30 cellular contexts compared by ENCODE assay signal in the genomic region with DNA sequence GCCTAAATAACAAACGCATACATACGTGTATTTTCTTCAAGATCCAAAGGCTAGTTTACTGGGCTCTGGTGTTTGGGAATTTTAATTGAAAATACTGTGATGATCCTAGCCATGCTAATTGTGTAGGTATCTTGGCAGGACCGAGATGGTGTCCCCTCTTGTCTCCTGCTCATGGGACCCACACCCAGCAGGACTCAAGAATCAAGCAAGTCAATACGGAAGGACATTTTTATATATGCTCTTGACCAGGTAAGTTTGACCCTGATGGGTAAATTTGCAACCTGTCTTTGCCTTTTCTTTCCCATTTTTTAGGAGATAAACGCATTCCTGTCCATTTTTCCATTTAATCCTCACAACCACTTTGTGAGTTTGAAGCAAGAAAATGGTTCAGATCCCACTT.
A peak's percentile ranks its signal among the peaks of the same experiment; 100 is the strongest.
DNase-seq lines count a peak whose midpoint lies in the region; ATAC-seq, FAIRE-seq and TF ChIP-seq lines count a peak whose summit lies in the region.
"Had no signal": no experiment of that assay in that cellular context is flagged by ENCODE, and none has a peak within 500 bp of the region (broad histone marks: within the 10 kb centered on the region; RNA-seq: fewer than 3 reads in every experiment).

No MANE protein-coding gene starts in this region.

- no peak overlapping the region for H3K27ac ChIP-seq in A549
- H3K27ac ChIP-seq: 22Rv1; BLaER1; BLaER1 treated with 17β-estradiol and CSF1 and Interleukin-3, amounts not matched to agents 10 nM and 100 nM; C4-2B had no signal

- no peaks in the 10 kb centered on the region for H3K9me3 ChIP-seq in A549
- H3K9me3 ChIP-seq: BE2C; BLaER1; BLaER1 treated with 17β-estradiol and CSF1 and Interleukin-3, amounts not matched to agents 10 nM and 100 nM; Caco-2 had no signal

- CTCF ChIA-PET in A549 (lab: Yijun Ruan, JAX): no interaction called here

- no peak for DNase-seq in A549 (ENCODE audit: low read depth in 1 of 2, low spot score in 1 of 2)
- DNase-seq in SK-N-DZ (ENCODE audit: low spot score): peak; percentile 95
- no peak for DNase-seq in NCI-H748 treated with DMSO at 0.1 percent for 48 hours (lab: John Stamatoyannopoulos, UW)
- DNase-seq: 8988T; ACHN; AML-193; BE2C; C1 segment of cervical spinal cord; Caco-2; Calu3; CD4-positive, alpha-beta memory T cell; CD4-positive, alpha-beta T cell; CD4-positive, CD25-positive, alpha-beta regulatory T cell; CD8-positive, alpha-beta memory T cell; CD8-positive, alpha-beta T cell; COR-L47; DMS 273 treated with DMSO at 0.1 percent for 48 hours; DMS153; DMS53; DMS79; DMS79 treated with DMSO at 0.1 percent for 48 hours; DND-41; EL had no signal

- TF ChIP-seq EP300 in A549 (IDR thresholded peaks at IDR 0.05): no peak

- peak; percentile 18 for FAIRE-seq in A549 (lab: Jason Lieb, UNC)
- FAIRE-seq: A204.1, D721Med had no signal

- TF ChIP-seq CTCF in A549 (IDR thresholded peaks at IDR 0.05): no peak

- 57% methylated on average over 5 of the region's 5 CpGs for WGBS in A549 (ENCODE audit: missing lambda C conversion rate)

- TF ChIP-seq RAD21 in A549 (conservative IDR thresholded peaks at IDR 0.05 in 1 of 2, IDR thresholded peaks at IDR 0.05 in 1 of 2): no peak

- H3K4me1 ChIP-seq in A549: no peaks in the 10 kb centered on the region
- H3K4me1 ChIP-seq: BLaER1; BLaER1 treated with 17β-estradiol and CSF1 and Interleukin-3, amounts not matched to agents 10 nM and 100 nM had no signal

- no peak overlapping the region for H3K4me3 ChIP-seq in A549
- H3K4me3 ChIP-seq: BLaER1; BLaER1 treated with 17β-estradiol and CSF1 and Interleukin-3, amounts not matched to agents 10 nM and 100 nM had no signal

- no peak overlapping the region for H3K4me2 ChIP-seq in A549
- H3K4me2 ChIP-seq: BLaER1; BLaER1 treated with 17β-estradiol and CSF1 and Interleukin-3, amounts not matched to agents 10 nM and 100 nM had no signal

- POLR2A ChIA-PET in A549 (lab: Yijun Ruan, JAX): no interaction called here

- ATAC-seq in A549 (no peak), HG03442 (IDR thresholded peaks at IDR 0.05; ENCODE audit: unreplicated experiment) (no peak)
- ATAC-seq: CD8-positive, alpha-beta T cell had no signal

- no peak for TF ChIP-seq POLR2A in A549 (IDR thresholded peaks at IDR 0.05; ENCODE audit: low read length)

TF ChIP-seq in A549, 52 proteins besides CTCF, POLR2A, EP300 and RAD21:
- TF ChIP-seq BHLHE40 (IDR thresholded peaks at IDR 0.05; ENCODE audit: low read depth, low read length) (no peak), TP53 (CRISPR knock-in tag; IDR thresholded peaks at IDR 0.05) (no peak), HES2 (IDR thresholded peaks at IDR 0.05) (no peak), CBX8 (IDR thresholded peaks at IDR 0.05) (no peak), KDM1A (IDR thresholded peaks at IDR 0.05; ENCODE audit: low read depth) (no peak), PBX3 (IDR thresholded peaks at IDR 0.05) (no peak), MAZ (IDR thresholded peaks at IDR 0.05; ENCODE audit: borderline replicate concordance, low read depth, low read length) (no peak)
- TF ChIP-seq, protein P1, sequence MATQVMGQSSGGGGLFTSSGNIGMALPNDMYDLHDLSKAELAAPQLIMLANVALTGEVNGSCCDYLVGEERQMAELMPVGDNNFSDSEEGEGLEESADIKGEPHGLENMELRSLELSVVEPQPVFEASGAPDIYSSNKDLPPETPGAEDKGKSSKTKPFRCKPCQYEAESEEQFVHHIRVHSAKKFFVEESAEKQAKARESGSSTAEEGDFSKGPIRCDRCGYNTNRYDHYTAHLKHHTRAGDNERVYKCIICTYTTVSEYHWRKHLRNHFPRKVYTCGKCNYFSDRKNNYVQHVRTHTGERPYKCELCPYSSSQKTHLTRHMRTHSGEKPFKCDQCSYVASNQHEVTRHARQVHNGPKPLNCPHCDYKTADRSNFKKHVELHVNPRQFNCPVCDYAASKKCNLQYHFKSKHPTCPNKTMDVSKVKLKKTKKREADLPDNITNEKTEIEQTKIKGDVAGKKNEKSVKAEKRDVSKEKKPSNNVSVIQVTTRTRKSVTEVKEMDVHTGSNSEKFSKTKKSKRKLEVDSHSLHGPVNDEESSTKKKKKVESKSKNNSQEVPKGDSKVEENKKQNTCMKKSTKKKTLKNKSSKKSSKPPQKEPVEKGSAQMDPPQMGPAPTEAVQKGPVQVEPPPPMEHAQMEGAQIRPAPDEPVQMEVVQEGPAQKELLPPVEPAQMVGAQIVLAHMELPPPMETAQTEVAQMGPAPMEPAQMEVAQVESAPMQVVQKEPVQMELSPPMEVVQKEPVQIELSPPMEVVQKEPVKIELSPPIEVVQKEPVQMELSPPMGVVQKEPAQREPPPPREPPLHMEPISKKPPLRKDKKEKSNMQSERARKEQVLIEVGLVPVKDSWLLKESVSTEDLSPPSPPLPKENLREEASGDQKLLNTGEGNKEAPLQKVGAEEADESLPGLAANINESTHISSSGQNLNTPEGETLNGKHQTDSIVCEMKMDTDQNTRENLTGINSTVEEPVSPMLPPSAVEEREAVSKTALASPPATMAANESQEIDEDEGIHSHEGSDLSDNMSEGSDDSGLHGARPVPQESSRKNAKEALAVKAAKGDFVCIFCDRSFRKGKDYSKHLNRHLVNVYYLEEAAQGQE (IDR thresholded peaks at IDR 0.05): no peak
